Comparison of ENCODE assay signal across 1 cellular context in the genomic region with DNA sequence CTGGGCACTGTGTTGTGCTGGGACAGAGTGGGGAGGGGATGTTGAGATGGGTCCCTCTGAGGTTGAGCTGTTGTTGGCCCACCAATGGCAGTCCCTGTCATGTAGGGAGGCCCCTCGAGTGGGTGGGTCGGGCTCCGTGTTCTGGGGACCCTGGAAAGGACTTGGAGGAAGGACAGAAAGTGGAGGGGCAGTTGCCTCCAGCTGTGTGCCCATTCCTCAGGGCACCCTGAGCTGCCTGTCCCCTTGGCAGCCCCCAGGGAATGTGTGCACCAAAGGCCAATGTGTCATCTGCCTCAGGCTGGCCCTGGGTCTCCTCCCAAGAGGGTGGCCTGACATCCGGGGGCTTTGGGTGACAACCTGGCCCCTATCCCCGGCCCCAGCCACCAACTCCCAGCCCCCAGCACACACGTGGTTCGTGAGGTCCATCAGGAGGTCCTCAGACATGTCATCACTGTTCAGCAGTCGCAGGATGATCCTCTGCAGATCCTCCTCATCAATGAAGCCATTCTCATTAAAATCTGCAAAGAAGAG.
TF ChIP-seq lines count a peak whose summit lies in the region.

No MANE protein-coding gene starts in this region.

TF ChIP-seq in WTC11, 78 proteins besides CTCF, POLR2A, EP300 and RAD21 (continued from another document):
- TF ChIP-seq, protein P1, sequence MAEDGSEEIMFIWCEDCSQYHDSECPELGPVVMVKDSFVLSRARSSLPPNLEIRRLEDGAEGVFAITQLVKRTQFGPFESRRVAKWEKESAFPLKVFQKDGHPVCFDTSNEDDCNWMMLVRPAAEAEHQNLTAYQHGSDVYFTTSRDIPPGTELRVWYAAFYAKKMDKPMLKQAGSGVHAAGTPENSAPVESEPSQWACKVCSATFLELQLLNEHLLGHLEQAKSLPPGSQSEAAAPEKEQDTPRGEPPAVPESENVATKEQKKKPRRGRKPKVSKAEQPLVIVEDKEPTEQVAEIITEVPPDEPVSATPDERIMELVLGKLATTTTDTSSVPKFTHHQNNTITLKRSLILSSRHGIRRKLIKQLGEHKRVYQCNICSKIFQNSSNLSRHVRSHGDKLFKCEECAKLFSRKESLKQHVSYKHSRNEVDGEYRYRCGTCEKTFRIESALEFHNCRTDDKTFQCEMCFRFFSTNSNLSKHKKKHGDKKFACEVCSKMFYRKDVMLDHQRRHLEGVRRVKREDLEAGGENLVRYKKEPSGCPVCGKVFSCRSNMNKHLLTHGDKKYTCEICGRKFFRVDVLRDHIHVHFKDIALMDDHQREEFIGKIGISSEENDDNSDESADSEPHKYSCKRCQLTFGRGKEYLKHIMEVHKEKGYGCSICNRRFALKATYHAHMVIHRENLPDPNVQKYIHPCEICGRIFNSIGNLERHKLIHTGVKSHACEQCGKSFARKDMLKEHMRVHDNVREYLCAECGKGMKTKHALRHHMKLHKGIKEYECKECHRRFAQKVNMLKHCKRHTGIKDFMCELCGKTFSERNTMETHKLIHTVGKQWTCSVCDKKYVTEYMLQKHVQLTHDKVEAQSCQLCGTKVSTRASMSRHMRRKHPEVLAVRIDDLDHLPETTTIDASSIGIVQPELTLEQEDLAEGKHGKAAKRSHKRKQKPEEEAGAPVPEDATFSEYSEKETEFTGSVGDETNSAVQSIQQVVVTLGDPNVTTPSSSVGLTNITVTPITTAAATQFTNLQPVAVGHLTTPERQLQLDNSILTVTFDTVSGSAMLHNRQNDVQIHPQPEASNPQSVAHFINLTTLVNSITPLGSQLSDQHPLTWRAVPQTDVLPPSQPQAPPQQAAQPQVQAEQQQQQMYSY (CRISPR knock-in tag; IDR thresholded peaks at IDR 0.05) = no peak
- TF ChIP-seq, protein P2, sequence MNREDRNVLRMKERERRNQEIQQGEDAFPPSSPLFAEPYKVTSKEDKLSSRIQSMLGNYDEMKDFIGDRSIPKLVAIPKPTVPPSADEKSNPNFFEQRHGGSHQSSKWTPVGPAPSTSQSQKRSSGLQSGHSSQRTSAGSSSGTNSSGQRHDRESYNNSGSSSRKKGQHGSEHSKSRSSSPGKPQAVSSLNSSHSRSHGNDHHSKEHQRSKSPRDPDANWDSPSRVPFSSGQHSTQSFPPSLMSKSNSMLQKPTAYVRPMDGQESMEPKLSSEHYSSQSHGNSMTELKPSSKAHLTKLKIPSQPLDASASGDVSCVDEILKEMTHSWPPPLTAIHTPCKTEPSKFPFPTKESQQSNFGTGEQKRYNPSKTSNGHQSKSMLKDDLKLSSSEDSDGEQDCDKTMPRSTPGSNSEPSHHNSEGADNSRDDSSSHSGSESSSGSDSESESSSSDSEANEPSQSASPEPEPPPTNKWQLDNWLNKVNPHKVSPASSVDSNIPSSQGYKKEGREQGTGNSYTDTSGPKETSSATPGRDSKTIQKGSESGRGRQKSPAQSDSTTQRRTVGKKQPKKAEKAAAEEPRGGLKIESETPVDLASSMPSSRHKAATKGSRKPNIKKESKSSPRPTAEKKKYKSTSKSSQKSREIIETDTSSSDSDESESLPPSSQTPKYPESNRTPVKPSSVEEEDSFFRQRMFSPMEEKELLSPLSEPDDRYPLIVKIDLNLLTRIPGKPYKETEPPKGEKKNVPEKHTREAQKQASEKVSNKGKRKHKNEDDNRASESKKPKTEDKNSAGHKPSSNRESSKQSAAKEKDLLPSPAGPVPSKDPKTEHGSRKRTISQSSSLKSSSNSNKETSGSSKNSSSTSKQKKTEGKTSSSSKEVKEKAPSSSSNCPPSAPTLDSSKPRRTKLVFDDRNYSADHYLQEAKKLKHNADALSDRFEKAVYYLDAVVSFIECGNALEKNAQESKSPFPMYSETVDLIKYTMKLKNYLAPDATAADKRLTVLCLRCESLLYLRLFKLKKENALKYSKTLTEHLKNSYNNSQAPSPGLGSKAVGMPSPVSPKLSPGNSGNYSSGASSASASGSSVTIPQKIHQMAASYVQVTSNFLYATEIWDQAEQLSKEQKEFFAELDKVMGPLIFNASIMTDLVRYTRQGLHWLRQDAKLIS (CRISPR knock-in tag; IDR thresholded peaks at IDR 0.05; ENCODE audit: borderline replicate concordance) = no peak
- TF ChIP-seq NFYB (CRISPR knock-in tag; conservative IDR thresholded peaks at IDR 0.05; ENCODE audit: low read depth) (no peak), NR3C1 (CRISPR knock-in tag; conservative IDR thresholded peaks at IDR 0.05; ENCODE audit: low read depth) (no peak), SMAD3 (CRISPR knock-in tag; IDR thresholded peaks at IDR 0.05; ENCODE audit: borderline replicate concordance) (no peak), ZNF263 (CRISPR knock-in tag; IDR thresholded peaks at IDR 0.05; ENCODE audit: low read depth) (no peak), SOX15 (CRISPR knock-in tag; IDR thresholded peaks at IDR 0.05) (no peak), TP53 (CRISPR knock-in tag; IDR thresholded peaks at IDR 0.05) (no peak), OVOL2 (CRISPR knock-in tag; IDR thresholded peaks at IDR 0.05; ENCODE audit: borderline replicate concordance) (no peak)
- TF ChIP-seq, protein P3, sequence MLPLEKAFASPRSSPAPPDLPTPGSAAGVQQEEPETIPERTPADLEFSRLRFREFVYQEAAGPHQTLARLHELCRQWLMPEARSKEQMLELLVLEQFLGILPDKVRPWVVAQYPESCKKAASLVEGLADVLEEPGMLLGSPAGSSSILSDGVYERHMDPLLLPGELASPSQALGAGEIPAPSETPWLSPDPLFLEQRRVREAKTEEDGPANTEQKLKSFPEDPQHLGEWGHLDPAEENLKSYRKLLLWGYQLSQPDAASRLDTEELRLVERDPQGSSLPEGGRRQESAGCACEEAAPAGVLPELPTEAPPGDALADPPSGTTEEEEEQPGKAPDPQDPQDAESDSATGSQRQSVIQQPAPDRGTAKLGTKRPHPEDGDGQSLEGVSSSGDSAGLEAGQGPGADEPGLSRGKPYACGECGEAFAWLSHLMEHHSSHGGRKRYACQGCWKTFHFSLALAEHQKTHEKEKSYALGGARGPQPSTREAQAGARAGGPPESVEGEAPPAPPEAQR (CRISPR knock-in tag; IDR thresholded peaks at IDR 0.05) = no peak
- TF ChIP-seq, protein P4, sequence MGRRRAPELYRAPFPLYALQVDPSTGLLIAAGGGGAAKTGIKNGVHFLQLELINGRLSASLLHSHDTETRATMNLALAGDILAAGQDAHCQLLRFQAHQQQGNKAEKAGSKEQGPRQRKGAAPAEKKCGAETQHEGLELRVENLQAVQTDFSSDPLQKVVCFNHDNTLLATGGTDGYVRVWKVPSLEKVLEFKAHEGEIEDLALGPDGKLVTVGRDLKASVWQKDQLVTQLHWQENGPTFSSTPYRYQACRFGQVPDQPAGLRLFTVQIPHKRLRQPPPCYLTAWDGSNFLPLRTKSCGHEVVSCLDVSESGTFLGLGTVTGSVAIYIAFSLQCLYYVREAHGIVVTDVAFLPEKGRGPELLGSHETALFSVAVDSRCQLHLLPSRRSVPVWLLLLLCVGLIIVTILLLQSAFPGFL (CRISPR knock-in tag; IDR thresholded peaks at IDR 0.05; ENCODE audit: borderline replicate concordance) = no peak
